ENCODE assay signal across 11 cellular contexts in the genomic region with DNA sequence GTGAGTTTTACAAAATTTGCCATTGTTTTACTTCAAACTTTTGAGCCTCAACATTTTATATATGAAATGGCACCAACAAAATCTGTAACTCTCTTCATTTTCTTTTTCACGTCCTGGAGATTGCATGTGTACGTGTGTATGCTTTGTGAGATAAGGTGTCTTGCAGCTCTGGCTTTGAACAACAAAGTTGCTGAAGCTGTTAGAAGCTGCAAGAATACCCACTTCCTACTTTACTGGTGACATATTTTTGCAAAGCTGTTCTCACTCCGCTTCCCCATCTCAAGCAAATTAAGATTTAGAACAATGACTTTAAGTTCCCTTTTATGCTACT. TPM values are rescaled to one million over a fixed set of nuclear protein-coding genes. Genes with fewer than 3 reads are reported as not detected.
A peak's percentile ranks its signal among the peaks of the same experiment; 100 is the strongest.
DNase-seq lines count a peak whose midpoint lies in the region; ATAC-seq and TF ChIP-seq lines count a peak whose summit lies in the region.
"Had no signal": no experiment of that assay in that cellular context is flagged by ENCODE, and none has a peak within 500 bp of the region (broad histone marks: within the 10 kb centered on the region; RNA-seq: fewer than 3 reads in every experiment).

No MANE protein-coding gene starts in this region.

- no peak overlapping the region for H3K4me3 ChIP-seq in GM06990 (replicated peaks; ENCODE audit: low read depth, low read length)
- peak overlapping the region; percentile 32 for H3K4me3 ChIP-seq in Karpas-422 (ENCODE audit: low read length)
- H3K4me3 ChIP-seq in effector memory CD4-positive, alpha-beta T cell (ENCODE audit: insufficient read depth, low read depth, low read length, poor library complexity, severe bottlenecking): peak overlapping the region; percentile 8
- no peak overlapping the region for H3K4me3 ChIP-seq in osteoblast (ENCODE audit: insufficient read depth, low read length)
- no peak overlapping the region for H3K4me3 ChIP-seq in thyroid gland (replicated peaks in 1 of 3)
- H3K4me3 ChIP-seq: gastrocnemius medialis, tibial artery had no signal

- DNase-seq in GM06990 (ENCODE audit: extremely low read depth, insufficient read length) (peak; percentile 11), Karpas-422 (peak; percentile 84), osteoblast (ENCODE audit: insufficient read length, low spot score, missing footprints) (no peak), inferior parietal cortex (ENCODE audit: extremely low spot score) (no peak), thyroid gland (no peak)
- DNase-seq in effector memory CD4-positive, alpha-beta T cell: no peak
- DNase-seq: gastrocnemius medialis, NCI-H2171, tibial artery had no signal

- H3K27ac ChIP-seq in Karpas-422 (ENCODE audit: low read length): peak overlapping the region; percentile 93
- H3K27ac ChIP-seq in effector memory CD4-positive, alpha-beta T cell (ENCODE audit: insufficient read depth, low read length, poor library complexity, severe bottlenecking): peak overlapping the region; percentile 78
- H3K27ac ChIP-seq in osteoblast (ENCODE audit: low read depth, low read length): no peak overlapping the region
- H3K27ac ChIP-seq in thyroid gland: no peak overlapping the region
- H3K27ac ChIP-seq: gastrocnemius medialis, tibial artery had no signal

- peak overlapping the region; percentile 52 for H3K9ac ChIP-seq in Karpas-422 (ENCODE audit: low read length)

- H3K4me1 ChIP-seq in Karpas-422 (ENCODE audit: low read length) (peaks cover 72% of the 10 kb centered on the region), osteoblast (ENCODE audit: insufficient read depth, low read length) (no peaks in the 10 kb centered on the region), thyroid gland (no peaks in the 10 kb centered on the region)
- peaks cover 70% of the 10 kb centered on the region for H3K4me1 ChIP-seq in effector memory CD4-positive, alpha-beta T cell (ENCODE audit: control insufficient read depth, insufficient read depth, low read length, poor library complexity, severe bottlenecking)
- H3K4me1 ChIP-seq: gastrocnemius medialis, tibial artery had no signal

- TF ChIP-seq CTCF in GM06990 (IDR thresholded peaks at IDR 0.05; ENCODE audit: insufficient read depth, low read length, poor library complexity, severe bottlenecking) (no peak), osteoblast (IDR thresholded peaks at IDR 0.05; ENCODE audit: extremely low read depth, low read depth, low read length) (no peak), thyroid gland (IDR thresholded peaks at IDR 0.05) (no peak)

- H2AFZ ChIP-seq in Karpas-422 (ENCODE audit: low read length): peak overlapping the region; percentile 87
- H2AFZ ChIP-seq in osteoblast (ENCODE audit: low read length): no peak overlapping the region

- H3K79me2 ChIP-seq in Karpas-422 (ENCODE audit: low read length) (no peaks in the 10 kb centered on the region), osteoblast (ENCODE audit: insufficient read depth, low read length) (no peaks in the 10 kb centered on the region)

- H3K4me2 ChIP-seq in Karpas-422 (ENCODE audit: low read depth, low read length, poor library complexity, severe bottlenecking): peak overlapping the region; percentile 69
- H3K4me2 ChIP-seq in osteoblast (ENCODE audit: insufficient read depth, low read length): no peak overlapping the region

- no peaks in the 10 kb centered on the region for H3K9me2 ChIP-seq in Karpas-422 (replicated peaks; ENCODE audit: insufficient read depth, low read length)

- H3K27me3 ChIP-seq in GM06990 (replicated peaks; ENCODE audit: control insufficient read depth, insufficient read depth, low read length) (no peaks in the 10 kb centered on the region), Karpas-422 (ENCODE audit: low read length) (no peaks in the 10 kb centered on the region), osteoblast (ENCODE audit: insufficient read depth, low read length) (peaks cover 7% of the 10 kb centered on the region), thyroid gland (no peaks in the 10 kb centered on the region)
- H3K27me3 ChIP-seq in effector memory CD4-positive, alpha-beta T cell (replicated peaks; ENCODE audit: control insufficient read depth, insufficient read depth, low read length, poor library complexity, severe bottlenecking): no peaks in the 10 kb centered on the region
- H3K27me3 ChIP-seq: gastrocnemius medialis, tibial artery had no signal

- no peaks in the 10 kb centered on the region for H3K36me3 ChIP-seq in GM06990 (ENCODE audit: control insufficient read depth, insufficient read depth, low read length)
- H3K36me3 ChIP-seq in Karpas-422 (ENCODE audit: insufficient read depth, low read length): no peaks in the 10 kb centered on the region
- peaks cover 3% of the 10 kb centered on the region for H3K36me3 ChIP-seq in effector memory CD4-positive, alpha-beta T cell (ENCODE audit: control insufficient read depth, insufficient read depth, low read length)
- no peaks in the 10 kb centered on the region for H3K36me3 ChIP-seq in osteoblast (ENCODE audit: insufficient read depth, low read length)
- no peaks in the 10 kb centered on the region for H3K36me3 ChIP-seq in thyroid gland
- H3K36me3 ChIP-seq: gastrocnemius medialis, tibial artery had no signal

- peak; percentile 69 for ATAC-seq in GM21390 (IDR thresholded peaks at IDR 0.05; ENCODE audit: unreplicated experiment)
- ATAC-seq in HG02763 (IDR thresholded peaks at IDR 0.05; ENCODE audit: unreplicated experiment): no peak
- ATAC-seq: gastrocnemius medialis had no signal

- no peak for TF ChIP-seq POLR2A in thyroid gland (IDR thresholded peaks at IDR 0.05)

- intact Hi-C loops in thyroid gland (cut with DNase I): no loop called here

- H3K9me3 ChIP-seq in Karpas-422 (ENCODE audit: low read length) (no peaks in the 10 kb centered on the region), osteoblast (ENCODE audit: low read depth, low read length) (no peaks in the 10 kb centered on the region), thyroid gland (no peaks in the 10 kb centered on the region)
- no peaks in the 10 kb centered on the region for H3K9me3 ChIP-seq in effector memory CD4-positive, alpha-beta T cell (ENCODE audit: control insufficient read depth, low read length)
- H3K9me3 ChIP-seq: gastrocnemius medialis, tibial artery had no signal

- H4K20me1 ChIP-seq in Karpas-422 (ENCODE audit: insufficient read depth, low read depth, low read length) (no peaks in the 10 kb centered on the region), osteoblast (ENCODE audit: insufficient read depth, low read length) (no peaks in the 10 kb centered on the region)

- 82 to 83% methylated on average over 3 of the region's 3 CpGs for WGBS in thyroid gland, 2 donors

RNA-seq across cellular contexts. Expression of a gene that starts 41.8 kb away (rescaled TPM):
- 2.7 and 2.8 TPM in 2 replicates for total RNA-seq in Karpas-422 (2014; rRNA removed; shearing (Covaris generic); ENCODE audit: low replicate concordance)
- total RNA-seq in osteoblast (under 0.01 TPM in 1 of 2 replicates, not detected in the other), thyroid gland (10 to 100 TPM in 1 of 4 donors, 1 to 10 TPM in 3; 2.4 to 15.6 (median 3.7) TPM)

Comparison
In these comparisons a context has a peak if more than half of its experiments do, and no peak if none do; other contexts are left out.
1. DNase-seq: peak in GM06990 (single experiment) and Karpas-422 (single experiment); none in effector memory CD4-positive, alpha-beta T cell (0 of 3), osteoblast (single experiment), inferior parietal cortex (single experiment) and thyroid gland (0 of 2).
2. H3K4me3 ChIP-seq: peak in Karpas-422 (single experiment) and effector memory CD4-positive, alpha-beta T cell (single experiment); none in GM06990 (single experiment), osteoblast (single experiment) and thyroid gland (0 of 3).
3. H3K27ac ChIP-seq: peak in Karpas-422 (single experiment) and effector memory CD4-positive, alpha-beta T cell (single experiment); none in osteoblast (single experiment) and thyroid gland (0 of 3).